In the genomic region with DNA sequence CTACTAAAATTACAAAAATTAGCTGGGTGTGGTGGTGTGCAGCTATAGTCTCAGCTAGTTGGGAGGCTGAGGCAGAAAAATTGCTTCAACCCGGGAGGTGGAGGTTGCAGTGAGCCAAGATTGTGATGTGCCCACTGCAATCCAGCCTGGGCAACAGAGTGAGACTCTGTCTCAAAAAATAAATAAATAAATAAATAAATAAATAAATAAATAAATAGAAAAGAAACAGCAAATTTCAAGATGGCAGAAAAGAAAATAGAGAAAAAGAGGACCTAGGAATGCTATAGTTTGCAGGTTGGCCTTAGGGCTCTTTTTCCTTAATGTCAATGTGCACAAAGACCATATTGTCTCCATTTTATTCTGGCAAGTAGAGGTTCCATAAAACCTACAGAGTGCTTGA, we compare ENCODE assay signal across 11 cellular contexts. TPM values are rescaled to one million over a fixed set of nuclear protein-coding genes. Genes with fewer than 3 reads are reported as not detected.
"Had no signal": no experiment of that assay in that cellular context is flagged by ENCODE, and none has a peak within 500 bp of the region (broad histone marks: within the 10 kb centered on the region; RNA-seq: fewer than 3 reads in every experiment).

No MANE protein-coding gene starts in this region.

- FAIRE-seq: H1, H54, HepG2 had no signal

- H3K4me3 ChIP-seq: GM23338 had no signal

- H3K4me2 ChIP-seq: GM23338, KMS-11 had no signal

- ATAC-seq: GM23338, HepG2 had no signal

- DNase-seq: H9, HCEC 1CT, HFFc6, KBM-7 had no signal

- H3K27ac ChIP-seq: HL-60, KMS-11 had no signal

RNA-seq across cellular contexts. Expression of gene IQCF6, which starts 28.2 kb away (rescaled TPM):
- polyA plus RNA-seq: GM23338, H1, HepG2, IgD-negative memory B cell had no signal

RNA-seq across cellular contexts. Expression of gene GRM2, which starts 44.0 kb away (rescaled TPM):
- polyA plus RNA-seq: IgD-negative memory B cell had no signal
